In genomic region chr22:43113516-43114251, GRCh38 we compare ENCODE assay signal across 1 cellular context.
TF ChIP-seq lines count a peak whose summit lies in the region.

No MANE protein-coding gene starts in this region.

TF ChIP-seq in GM12878, 131 proteins besides CTCF, POLR2A, EP300 and RAD21:
- TF ChIP-seq ATF2 (IDR thresholded peaks at IDR 0.05; ENCODE audit: low read length) = no peak
- TF ChIP-seq CHD1 (IDR thresholded peaks at IDR 0.05; ENCODE audit: low read depth, low read length) = no peak
- no peak for TF ChIP-seq BCL3 (IDR thresholded peaks at IDR 0.05; ENCODE audit: borderline replicate concordance, insufficient read depth, low read depth, low read length, poor library complexity, severe bottlenecking)
- TF ChIP-seq PAX5 (IDR thresholded peaks at IDR 0.05; ENCODE audit: borderline replicate concordance, low read depth, low read length) = no peak
- TF ChIP-seq ASH2L (IDR thresholded peaks at IDR 0.05; ENCODE audit: borderline replicate concordance, low read depth) = no peak
- no peak for TF ChIP-seq ZNF592 (IDR thresholded peaks at IDR 0.05)
- TF ChIP-seq SMC3 (IDR thresholded peaks at IDR 0.05; ENCODE audit: borderline replicate concordance, low read length) = no peak
- no peak for TF ChIP-seq ZZZ3 (IDR thresholded peaks at IDR 0.05; ENCODE audit: control insufficient read depth, insufficient read length, low read depth)
- TF ChIP-seq TBL1XR1 (IDR thresholded peaks at IDR 0.05; ENCODE audit: low read depth, low read length) = no peak
- TF ChIP-seq ESRRA (IDR thresholded peaks at IDR 0.05; ENCODE audit: low read length) = no peak
- TF ChIP-seq ATF3 (IDR thresholded peaks at IDR 0.05; ENCODE audit: borderline replicate concordance, extremely low read depth, low read depth, low read length) = no peak
- TF ChIP-seq ZNF622 (IDR thresholded peaks at IDR 0.05) = no peak
- no peak for TF ChIP-seq MXI1 (IDR thresholded peaks at IDR 0.05; ENCODE audit: low read depth, low read length)
- no peak for TF ChIP-seq POLR2AphosphoS2 (IDR thresholded peaks at IDR 0.05; ENCODE audit: low read depth, low read length)
- TF ChIP-seq CREM (IDR thresholded peaks at IDR 0.05; ENCODE audit: low read depth) = no peak
- no peak for TF ChIP-seq MTA3 (IDR thresholded peaks at IDR 0.05; ENCODE audit: borderline replicate concordance, low read length)
- TF ChIP-seq HCFC1 (IDR thresholded peaks at IDR 0.05; ENCODE audit: low read length) = no peak
- no peak for TF ChIP-seq ATF7 (IDR thresholded peaks at IDR 0.05; ENCODE audit: low read depth)
- TF ChIP-seq ZBTB4 (CRISPR knock-in tag; IDR thresholded peaks at IDR 0.05) = no peak
